In the genomic region with DNA sequence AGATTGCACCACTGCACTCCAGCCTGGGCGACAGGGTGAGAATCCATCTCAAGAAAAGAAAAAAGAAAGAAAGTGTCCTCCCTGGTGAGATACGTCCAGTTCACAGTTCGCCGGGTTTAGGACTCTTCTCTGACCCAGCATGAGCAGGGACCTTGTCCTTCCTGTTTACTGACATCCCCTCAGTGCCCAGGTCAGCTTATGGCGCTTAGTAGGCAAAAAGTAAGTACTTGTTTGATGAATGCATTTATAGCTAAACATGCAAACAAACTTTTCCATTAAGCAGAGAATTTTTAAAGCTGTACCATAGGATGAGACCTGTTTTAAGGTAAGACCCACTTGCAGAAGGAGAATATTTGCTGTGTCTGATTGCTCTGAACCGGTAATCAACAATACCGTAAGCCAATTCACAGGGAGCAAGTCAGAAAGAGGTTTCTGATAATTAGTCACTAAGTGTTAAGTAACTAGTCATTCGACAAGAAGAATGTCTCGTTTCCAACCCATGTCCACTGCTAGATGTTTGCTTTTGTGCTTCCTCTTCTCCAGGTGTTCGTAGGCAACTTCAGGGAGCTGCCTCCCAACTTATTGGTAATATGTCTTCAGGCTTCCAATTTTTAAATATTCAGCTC, we compare ENCODE assay signal across 18 cellular contexts. TPM values are rescaled to one million over a fixed set of nuclear protein-coding genes. Genes with fewer than 3 reads are reported as not detected.
"Had no signal": no experiment of that assay in that cellular context is flagged by ENCODE, and none has a peak within 500 bp of the region (broad histone marks: within the 10 kb centered on the region; RNA-seq: fewer than 3 reads in every experiment).

No MANE protein-coding gene starts in this region.

- H3K4me3 ChIP-seq: tibial nerve had no signal

- H3K9me3 ChIP-seq: tibial nerve had no signal

- H3K27ac ChIP-seq: tibial nerve had no signal

- DNase-seq: activated B cell treated with CpG ODN at 0.5 μM for 24 hours; activated CD4-positive, alpha-beta T cell treated with anti-CD3 and anti-CD28 coated beads, Interleukin-2, amount 10 ng/mL, durations not matched to agents 7 days and 5 days; activated CD8-positive, alpha-beta memory T cell treated with anti-CD3 and anti-CD28 coated beads, Interleukin-2, amount 50 U/mL, for 48 hours; activated gamma-delta T cell treated with Interleukin-2 at 50 U/mL for 16 hours; amygdala; cerebellar nuclear complex; dermis blood vessel endothelial cell; hypothalamus; left ventricle myocardium superior; naive thymus-derived CD8-positive, alpha-beta T cell; stimulated activated CD4-positive, alpha-beta T cell treated with anti-CD3 and anti-CD28 coated beads, Interleukin-15, amount 100 ng/mL, for 24 hours; stimulated activated CD4-positive, alpha-beta T cell treated with anti-CD3 and anti-CD28 coated beads, Interleukin-4, amount 100 ng/mL, for 24 hours; stimulated activated naive CD4-positive, alpha-beta T cell; T-helper 2 cell had no signal

- H3K27me3 ChIP-seq: tibial nerve had no signal

- ATAC-seq: esophagus mucosa; left ventricle myocardium superior; naive thymus-derived CD8-positive, alpha-beta T cell had no signal

- H3K36me3 ChIP-seq: tibial nerve had no signal

RNA-seq across cellular contexts. Expression of gene MOGAT1, which starts 40.0 kb away (rescaled TPM):
- total RNA-seq: activated B cell treated with CpG ODN at 0.5 μM for 24 hours; activated CD4-positive, alpha-beta T cell treated with anti-CD3 and anti-CD28 coated beads, Interleukin-2, amount 10 ng/mL, durations not matched to agents 7 days and 5 days; dermis blood vessel endothelial cell; esophagus mucosa; kidney epithelial cell; naive thymus-derived CD8-positive, alpha-beta T cell; skeletal muscle tissue; tibial nerve had no signal
- polyA plus RNA-seq: naive thymus-derived CD8-positive, alpha-beta T cell had no signal
